Comparison of ENCODE assay signal across 8 cellular contexts in genomic region chr5:75717082-75717922, GRCh38. TPM values are rescaled to one million over a fixed set of nuclear protein-coding genes. Genes with fewer than 3 reads are reported as not detected.
DNase-seq lines count a peak whose midpoint lies in the region; ATAC-seq and TF ChIP-seq lines count a peak whose summit lies in the region.

TSS of gene POC5 (minus strand) at chr5:75717437. CDS start at chr5:75712937, 4,500 bp downstream.

- H3K27ac ChIP-seq in heart right ventricle (peak within 1 kb of the TSS; percentile 63 to 95 (median 84)), upper lobe of left lung (peak within 1 kb of the TSS; percentile 84 to 95 (median 91))

- H3K4me3 Mint-ChIP-seq in T-helper 1 cell treated with Interleukin-12 subunit alpha and Interleukin-12 subunit beta and Interleukin-4 antibody, amounts not matched to agents 30 μg/mL and 1 μg/mL, for 36 hours, result peak within 1 kb of the TSS; percentile 99

- intact Hi-C loops in heart right ventricle (cut with DNase I), result loop anchor here in 1 of 10 donors (10.0 kb wide), 1 partner anchor 1033 kb away; the partner anchor contains the start of gene HEXB
- intact Hi-C loops in posterior cingulate gyrus (cut with DNase I), result no loop called here

- peak in 3 of 4 donors; percentile 22 to 74 (median 45) for TF ChIP-seq POLR2A in upper lobe of left lung (IDR thresholded peaks at IDR 0.05)

- H3K4me1 Mint-ChIP-seq in T-helper 1 cell treated with Interleukin-12 subunit alpha and Interleukin-12 subunit beta and Interleukin-4 antibody, amounts not matched to agents 30 μg/mL and 1 μg/mL, for 36 hours (ENCODE audit: low read depth), result peaks cover 30% of the 10 kb centered on the region

- ATAC-seq in HG02884 (IDR thresholded peaks at IDR 0.05; ENCODE audit: unreplicated experiment) (peak; percentile 94), heart right ventricle (peak; percentile 99 to 100 (median 99)), upper lobe of left lung (ENCODE audit: low FRiP score in 2 of 2) (peak; percentile 99 to 100)

- H3K27me3 ChIP-seq in heart right ventricle (no peaks in the 10 kb centered on the region), upper lobe of left lung (no peaks in the 10 kb centered on the region)

- in situ Hi-C loops in GM13977 (cut with MboI; ENCODE audit: low pct_unique_long_range_greater_than_20kb, low sequenced_read_pairs, unreplicated experiment), result no loop called here

- H3K4me3 ChIP-seq in heart right ventricle, result peak within 1 kb of the TSS; percentile 70 to 95 (median 78)
- H3K4me3 ChIP-seq in upper lobe of left lung, result peak within 1 kb of the TSS; percentile 75 to 91 (median 80)

- WGBS in heart right ventricle, 2 donors, result 10 to 11% methylated on average over 51 of the region's 51 CpGs
- WGBS in upper lobe of left lung, 2 donors, result 17 to 23% methylated on average over 31 to 38 of the region's 51 CpGs

- H3K4me1 ChIP-seq in heart right ventricle (peaks cover 0 to 16% (median 11%) of the 10 kb centered on the region in 9 donors), upper lobe of left lung (peaks cover 4 to 17% (median 9%) of the 10 kb centered on the region in 4 donors)

- DNase-seq in GM13977 (ENCODE audit: low spot score) (peak; percentile 93), NCI-H1694 (lab: John Stamatoyannopoulos, UW) (peak; percentile 94), amniotic stem cell (lab: John Stamatoyannopoulos, UW) (peak; percentile 78), heart right ventricle (peak; percentile 96 to 97), posterior cingulate gyrus (peak; percentile 89 to 99 (median 95)), upper lobe of left lung (peak; percentile 95)

- H3K36me3 ChIP-seq in heart right ventricle, result peaks cover 0 to 15% (median 3%) of the 10 kb centered on the region in 9 donors
- peaks cover 0 to 7% (median 0%) of the 10 kb centered on the region in 4 donors for H3K36me3 ChIP-seq in upper lobe of left lung

- H3K9me3 Mint-ChIP-seq in T-helper 1 cell treated with Interleukin-12 subunit alpha and Interleukin-12 subunit beta and Interleukin-4 antibody, amounts not matched to agents 30 μg/mL and 1 μg/mL, for 36 hours, result no peaks in the 10 kb centered on the region

- no peak for TF ChIP-seq EP300 in upper lobe of left lung (IDR thresholded peaks at IDR 0.05)

- H3K36me3 Mint-ChIP-seq in T-helper 1 cell treated with Interleukin-12 subunit alpha and Interleukin-12 subunit beta and Interleukin-4 antibody, amounts not matched to agents 30 μg/mL and 1 μg/mL, for 36 hours (ENCODE audit: low read depth), result peaks cover 19% of the 10 kb centered on the region

- no peaks in the 10 kb centered on the region for H3K27me3 Mint-ChIP-seq in T-helper 1 cell treated with Interleukin-12 subunit alpha and Interleukin-12 subunit beta and Interleukin-4 antibody, amounts not matched to agents 30 μg/mL and 1 μg/mL, for 36 hours (ENCODE audit: low read depth)

- TF ChIP-seq CTCF in GM13977 (IDR thresholded peaks at IDR 0.05; ENCODE audit: extremely low read depth, insufficient read depth, missing control alignments) (no peak), heart right ventricle (IDR thresholded peaks at IDR 0.05) (no peak), upper lobe of left lung (IDR thresholded peaks at IDR 0.05) (peak in 2 of 6 experiments; percentile 4 to 6)

- H3K9me3 ChIP-seq in heart right ventricle (no peaks in the 10 kb centered on the region), upper lobe of left lung (no peaks in the 10 kb centered on the region)

- peak within 1 kb of the TSS; percentile 100 for H3K27ac Mint-ChIP-seq in T-helper 1 cell treated with Interleukin-12 subunit alpha and Interleukin-12 subunit beta and Interleukin-4 antibody, amounts not matched to agents 30 μg/mL and 1 μg/mL, for 36 hours

RNA-seq across cellular contexts. Expression of gene POC5, which starts in this region (rescaled TPM):
- total RNA-seq in heart right ventricle (1 to 10 TPM; 2.6 to 5.5 (median 3.8) TPM), upper lobe of left lung (10 to 100 TPM in 4 of 6 donors, 1 to 10 TPM in 2; 8.9 to 46.2 (median 12.2) TPM)
- polyA plus RNA-seq in heart right ventricle, result 1 to 10 TPM; 5.0 to 5.5 TPM

Comparison
In these comparisons a context has a peak if more than half of its experiments do, and no peak if none do; other contexts are left out.
1. Peak in every context shown above with its lines: DNase-seq, ATAC-seq, H3K4me3 ChIP-seq and H3K27ac ChIP-seq.